In genomic region chr11:128707671-128708070, GRCh38 we compare ENCODE assay signal across 14 cellular contexts. TPM values are rescaled to one million over a fixed set of nuclear protein-coding genes. Genes with fewer than 3 reads are reported as not detected.
DNase-seq lines count a peak whose midpoint lies in the region; ATAC-seq and TF ChIP-seq lines count a peak whose summit lies in the region.
"Had no signal": no experiment of that assay in that cellular context is flagged by ENCODE, and none has a peak within 500 bp of the region (broad histone marks: within the 10 kb centered on the region; RNA-seq: fewer than 3 reads in every experiment).

No MANE protein-coding gene starts in this region.

- peak overlapping the region; percentile 91 for H3K27ac ChIP-seq in brain microvascular endothelial cell
- peak overlapping the region; percentile 68 to 69 for H3K27ac ChIP-seq in lung (ENCODE audit: low read depth in 1 of 2, low read length in 1 of 2)
- no peak overlapping the region for H3K27ac ChIP-seq in WERI-Rb-1
- H3K27ac ChIP-seq: cardiac muscle cell, epithelial cell of prostate had no signal

- peaks cover 4 to 5% of the 10 kb centered on the region in 2 donors for H3K4me1 ChIP-seq in lung (ENCODE audit: control insufficient read depth in 2 of 2, insufficient read depth in 2 of 2, low read length in 2 of 2)

- no peak for TF ChIP-seq POLR2A in erythroblast (IDR thresholded peaks at IDR 0.05; ENCODE audit: low read length)

- ATAC-seq in lung (ENCODE audit: insufficient read depth, low FRiP score), result no peak
- ATAC-seq in GM18861 (IDR thresholded peaks at IDR 0.05; ENCODE audit: unreplicated experiment), result no peak

- H3K9me3 ChIP-seq in lung (ENCODE audit: control insufficient read depth in 2 of 2, insufficient read depth in 1 of 2, low read length in 1 of 2), result no peaks in the 10 kb centered on the region
- no peaks in the 10 kb centered on the region for H3K9me3 ChIP-seq in WERI-Rb-1 (ENCODE audit: severe bottlenecking)
- H3K9me3 ChIP-seq: SK-N-SH had no signal

- H3K27me3 ChIP-seq in brain microvascular endothelial cell (replicated peaks) (no peaks in the 10 kb centered on the region), lung (ENCODE audit: control insufficient read depth, insufficient read depth) (no peaks in the 10 kb centered on the region), WERI-Rb-1 (ENCODE audit: insufficient read depth, low read depth, severe bottlenecking) (peaks cover 66% of the 10 kb centered on the region)

- H3K36me3 ChIP-seq in brain microvascular endothelial cell (replicated peaks) (peaks cover 6% of the 10 kb centered on the region), lung (ENCODE audit: control insufficient read depth in 2 of 2, insufficient read depth in 2 of 2, low read length in 2 of 2) (no peaks in the 10 kb centered on the region), WERI-Rb-1 (no peaks in the 10 kb centered on the region)
- H3K36me3 ChIP-seq: cardiac muscle cell had no signal

- TF ChIP-seq CTCF in brain microvascular endothelial cell (IDR thresholded peaks at IDR 0.05; ENCODE audit: low read depth, low read length, missing control alignments) (no peak), lung (IDR thresholded peaks at IDR 0.05; ENCODE audit: control extremely low read depth, extremely low read depth) (no peak), WERI-Rb-1 (IDR thresholded peaks at IDR 0.05; ENCODE audit: low read depth, low read length) (no peak)

- H3K4me3 ChIP-seq in brain microvascular endothelial cell (ENCODE audit: low read depth, low read length) (no peak overlapping the region), lung (no peak overlapping the region), WERI-Rb-1 (ENCODE audit: low read depth, low read length) (no peak overlapping the region)
- H3K4me3 ChIP-seq: cardiac muscle cell had no signal

- in situ Hi-C loops in brain microvascular endothelial cell (cut with HindIII; ENCODE audit: low pct_ligation_motif_present, low sequenced_read_pairs), result no loop called here

- DNase-seq in AG08395 (ENCODE audit: low spot score) (peak; percentile 64), EH (ENCODE audit: low read depth) (peak; percentile 87), brain microvascular endothelial cell (no peak), lung (ENCODE audit: low spot score) (no peak), WERI-Rb-1 (no peak), DMS 273 (lab: John Stamatoyannopoulos, UW; ENCODE audit: unreplicated experiment) (no peak), erythroblast (lab: John Stamatoyannopoulos, UW) (no peak)
- DNase-seq: activated B cell treated with CpG ODN at 0.5 μM for 24 hours, NCI-H1930, SK-N-SH, substantia nigra had no signal

RNA-seq across cellular contexts. Expression of gene FLI1, which starts 13.8 kb away (rescaled TPM):
- total RNA-seq in lung, result 10 to 100 TPM; 41.6 to 59.2 TPM
- 10 to 100 TPM; 19.4 to 26.4 TPM for polyA plus RNA-seq in lung

Comparison
In these comparisons a context has a peak if more than half of its experiments do, and no peak if none do; other contexts are left out.
1. DNase-seq: peak in AG08395 (single experiment) and EH (single experiment); none in brain microvascular endothelial cell (single experiment), lung (single experiment), WERI-Rb-1 (single experiment), DMS 273 (single experiment) and erythroblast (0 of 2).